In genomic region chr2:794554-795244, GRCh38 we compare ENCODE assay signal across 1 cellular context.
TF ChIP-seq lines count a peak whose summit lies in the region.

No MANE protein-coding gene starts in this region.

TF ChIP-seq in GM23338, 12 proteins besides CTCF, POLR2A, EP300 and RAD21 (continued from another document):
- no peak for TF ChIP-seq ZNF462 (CRISPR knock-in tag; IDR thresholded peaks at IDR 0.05)
- no peak for TF ChIP-seq POLR2AphosphoS5 (IDR thresholded peaks at IDR 0.05; ENCODE audit: low read depth)
- TF ChIP-seq ETS1 (IDR thresholded peaks at IDR 0.05): no peak
- no peak for TF ChIP-seq STAT1 (IDR thresholded peaks at IDR 0.05; ENCODE audit: unreplicated experiment)
- TF ChIP-seq ZNF331 (CRISPR knock-in tag; IDR thresholded peaks at IDR 0.05; ENCODE audit: low read depth): no peak
TF ChIP-seq in GM23338: peak in this region for 0.
